In genomic region chr5:9512452-9512851, GRCh38 we compare ENCODE assay signal across 1 cellular context.
TF ChIP-seq lines count a peak whose summit lies in the region.

No MANE protein-coding gene starts in this region.

TF ChIP-seq in IMR-90, 13 proteins besides CTCF, POLR2A, EP300 and RAD21:
- no peak for TF ChIP-seq RCOR1 (IDR thresholded peaks at IDR 0.05; ENCODE audit: insufficient replicate concordance, low read length)
- TF ChIP-seq SMC3 (IDR thresholded peaks at IDR 0.05; ENCODE audit: low read depth, low read length), result no peak
- TF ChIP-seq NFE2L2 (IDR thresholded peaks at IDR 0.05; ENCODE audit: low read depth, low read length), result no peak
- TF ChIP-seq RFX5 (IDR thresholded peaks at IDR 0.05; ENCODE audit: low read depth, low read length), result no peak
- TF ChIP-seq BHLHE40 (IDR thresholded peaks at IDR 0.05; ENCODE audit: low read depth, low read length), result no peak
- TF ChIP-seq FOS (IDR thresholded peaks at IDR 0.05; ENCODE audit: low read depth, low read length), result no peak
